In genomic region chr14:22334627-22335026, GRCh38 we compare ENCODE assay signal across 23 cellular contexts.
DNase-seq lines count a peak whose midpoint lies in the region; FAIRE-seq and TF ChIP-seq lines count a peak whose summit lies in the region.
"Had no signal": no experiment of that assay in that cellular context is flagged by ENCODE, and none has a peak within 500 bp of the region (broad histone marks: within the 10 kb centered on the region; RNA-seq: fewer than 3 reads in every experiment).

No MANE protein-coding gene starts in this region.

- H2BK120ac ChIP-seq in neuronal stem cell (ENCODE audit: low read depth, low read length): no peak overlapping the region

- peak; percentile 22 for DNase-seq in DMS53 treated with DMSO at 0.1 percent for 48 hours (lab: John Stamatoyannopoulos, UW; ENCODE audit: unreplicated experiment)
- peak; percentile 21 for DNase-seq in NCI-H460 (ENCODE audit: extremely low read depth, low read depth)
- no peak for DNase-seq in dorsolateral prefrontal cortex
- DNase-seq in neuronal stem cell (ENCODE audit: low spot score): no peak
- DNase-seq in kidney: no peak
- DNase-seq in erythroblast (lab: John Stamatoyannopoulos, UW): no peak
- DNase-seq in SKM-1 (lab: John Stamatoyannopoulos, UW; ENCODE audit: unreplicated experiment): no peak
- DNase-seq in NCI-H774 (lab: John Stamatoyannopoulos, UW): no peak
- DNase-seq: activated B cell treated with CpG ODN at 0.5 μM for 24 hours; activated CD4-positive, alpha-beta memory T cell treated with anti-CD3 and anti-CD28 coated beads, Interleukin-2, amount 10 ng/mL, durations not matched to agents 7 days and 5 days; CD8-positive, alpha-beta memory T cell; DND-41; KBM-7; NCI-H187; psoas muscle; SK-N-SH; stimulated activated CD4-positive, alpha-beta T cell treated with anti-CD3 and anti-CD28 coated beads, Interleukin-1b, Interleukin-23, amount 100 ng/mL, for 48 hours; stimulated activated naive CD4-positive, alpha-beta T cell treated with Interleukin-2 at 50 U/mL for 16 hours; tibial artery had no signal

- no peak for FAIRE-seq in kidney (lab: Jason Lieb, UNC)
- FAIRE-seq: frontal cortex, RCC 7860 had no signal

- H3K18ac ChIP-seq in neuronal stem cell (ENCODE audit: low read length): no peak overlapping the region

- peak overlapping the region; percentile 83 for H4K8ac ChIP-seq in neuronal stem cell (ENCODE audit: low read depth, low read length)

- intact Hi-C loops in dorsolateral prefrontal cortex (cut with DNase I) (loop anchor here in 1 of 2 donors (5.0 kb wide), 1 partner anchor 38 kb away; no protein-coding TSS in a partner anchor), kidney (cut with DNase I) (no loop called here)

- H3K4me1 ChIP-seq in neuronal stem cell (ENCODE audit: control insufficient read depth in 2 of 2, insufficient read depth in 1 of 2, low read depth in 1 of 2, low read length in 2 of 2) (peaks cover 0 to 3% of the 10 kb centered on the region in 2 donors), kidney (ENCODE audit: control insufficient read depth in 1 of 2, insufficient read depth in 1 of 2, low read depth in 1 of 2, low read length in 2 of 2) (peaks cover 4% of the 10 kb centered on the region in 2 donors)

- H3K9me3 ChIP-seq in neuronal stem cell (replicated peaks in 1 of 2; ENCODE audit: control insufficient read depth in 2 of 2, insufficient read depth in 1 of 2, low read depth in 1 of 2, low read length in 2 of 2) (peaks cover under 1 to 3% of the 10 kb centered on the region in 2 donors), kidney (ENCODE audit: control insufficient read depth in 1 of 2, low read length in 2 of 2) (peaks cover 0 to 1% of the 10 kb centered on the region in 2 donors)
- H3K9me3 ChIP-seq: psoas muscle, SK-N-SH had no signal

- H3K9ac ChIP-seq in neuronal stem cell (ENCODE audit: low read depth, low read length, poor library complexity) (no peak overlapping the region), kidney (ENCODE audit: low read length in 2 of 2) (no peak overlapping the region)
- H3K9ac ChIP-seq: SK-N-SH had no signal

- no peak overlapping the region for H3K4me3 ChIP-seq in dorsolateral prefrontal cortex
- no peak overlapping the region for H3K4me3 ChIP-seq in neuronal stem cell (ENCODE audit: low read length in 2 of 2)
- H3K4me3 ChIP-seq in kidney (ENCODE audit: low read length in 2 of 2): no peak overlapping the region
- H3K4me3 ChIP-seq: cardiac muscle cell, psoas muscle, tibial artery had no signal

- no peaks in the 10 kb centered on the region for H3K36me3 ChIP-seq in neuronal stem cell (replicated peaks in 1 of 2; ENCODE audit: control insufficient read depth in 2 of 2, insufficient read depth in 2 of 2, low read length in 2 of 2)
- no peaks in the 10 kb centered on the region for H3K36me3 ChIP-seq in kidney (ENCODE audit: control insufficient read depth in 1 of 2, insufficient read depth in 2 of 2, low read length in 2 of 2)
- H3K36me3 ChIP-seq: cardiac muscle cell, tibial artery had no signal

- H3K27ac ChIP-seq in dorsolateral prefrontal cortex: peak overlapping the region in 48 of 59 donors; percentile 10 to 94 (median 72)
- no peak overlapping the region for H3K27ac ChIP-seq in neuronal stem cell (replicated peaks; ENCODE audit: low read length)
- H3K27ac ChIP-seq in kidney (ENCODE audit: low read depth in 2 of 2, low read length in 2 of 2): no peak overlapping the region
- H3K27ac ChIP-seq: cardiac muscle cell, epithelial cell of prostate, psoas muscle, tibial artery had no signal

- H2AFZ ChIP-seq in neuronal stem cell (ENCODE audit: low read length): no peak overlapping the region

- no peak overlapping the region for H3K4me2 ChIP-seq in neuronal stem cell (ENCODE audit: insufficient read depth, low read length, poor library complexity, severe bottlenecking)
- H3K4me2 ChIP-seq: SK-N-SH had no signal

- TF ChIP-seq POLR2A in erythroblast (IDR thresholded peaks at IDR 0.05; ENCODE audit: low read length): no peak

- WGBS in neuronal stem cell (ENCODE audit: extremely low coverage in 2 of 2, insufficient read length in 2 of 2, insufficient replicate concordance in 1 of 2), 2 donors: no CpG with 5 or more reads among the region's 4 CpGs

- H2BK5ac ChIP-seq in neuronal stem cell (ENCODE audit: low read length): no peak overlapping the region

- H3K27me3 ChIP-seq in dorsolateral prefrontal cortex (no peaks in the 10 kb centered on the region), neuronal stem cell (ENCODE audit: control insufficient read depth in 3 of 3, insufficient read depth in 3 of 3, low read depth in 1 of 3, low read length in 3 of 3) (peaks cover 0 to 4% (median 0%) of the 10 kb centered on the region in 3 experiments)
- H3K27me3 ChIP-seq: cardiac muscle cell, tibial artery had no signal

- no peak overlapping the region for H3K4ac ChIP-seq in neuronal stem cell (ENCODE audit: low read length)

- no peak overlapping the region for H2AK5ac ChIP-seq in neuronal stem cell (ENCODE audit: low read depth, low read length)

- TF ChIP-seq CTCF in dorsolateral prefrontal cortex (IDR thresholded peaks at IDR 0.05 in 54 of 56, conservative IDR thresholded peaks at IDR 0.05 in 2 of 56; ENCODE audit: low read depth in 1 of 56, partially characterized antibody in 56 of 56) (no peak), kidney (IDR thresholded peaks at IDR 0.05; ENCODE audit: borderline replicate concordance, extremely low read depth, insufficient read depth) (no peak)

- H3K14ac ChIP-seq in neuronal stem cell (ENCODE audit: low read length): no peak overlapping the region

- H3K79me1 ChIP-seq in neuronal stem cell (ENCODE audit: low read depth, low read length): no peaks in the 10 kb centered on the region

- no peak overlapping the region for H3K23ac ChIP-seq in neuronal stem cell (ENCODE audit: low read depth, low read length, poor library complexity)

- no peak overlapping the region for H2BK15ac ChIP-seq in neuronal stem cell (ENCODE audit: low read length)

- no peak overlapping the region for H4K91ac ChIP-seq in neuronal stem cell (ENCODE audit: low read depth, low read length, poor library complexity)

- no peak overlapping the region for H2BK12ac ChIP-seq in neuronal stem cell (ENCODE audit: low read length)

Comparison
In these comparisons a context has a peak if more than half of its experiments do, and no peak if none do; other contexts are left out.
1. DNase-seq: peak in DMS53 treated with DMSO at 0.1 percent for 48 hours (single experiment) and NCI-H460 (single experiment); none in dorsolateral prefrontal cortex (0 of 10), neuronal stem cell (single experiment), kidney (single experiment), erythroblast (0 of 2), SKM-1 (single experiment) and NCI-H774 (single experiment).
2. H3K27ac ChIP-seq: peak in dorsolateral prefrontal cortex (48 of 59); none in neuronal stem cell (single experiment) and kidney (0 of 2).